ENCODE assay signal across 21 cellular contexts in the genomic region with DNA sequence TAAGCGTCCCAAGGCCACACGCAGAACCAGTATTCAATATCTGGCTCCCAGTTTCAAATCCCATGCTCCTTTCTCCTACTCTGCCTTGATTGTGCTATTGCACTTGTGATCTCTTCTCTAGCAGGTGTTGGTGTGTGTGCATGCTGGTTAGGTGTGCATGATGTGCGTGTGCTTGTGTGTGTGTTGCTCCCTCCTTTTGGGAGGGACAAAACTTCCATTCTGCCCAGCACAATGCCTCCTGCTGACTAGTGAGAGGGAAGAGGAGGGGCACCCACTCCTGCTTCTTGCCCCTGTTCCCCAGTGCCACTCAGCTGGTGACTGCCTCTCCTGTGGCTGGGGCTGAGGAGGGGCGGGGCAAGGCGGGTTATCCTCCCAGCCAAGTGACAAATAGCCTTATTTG.
"Had no signal": no experiment of that assay in that cellular context is flagged by ENCODE, and none has a peak within 500 bp of the region (broad histone marks: within the 10 kb centered on the region; RNA-seq: fewer than 3 reads in every experiment).

No MANE protein-coding gene starts in this region.

- H3K27me3 ChIP-seq: colonic mucosa had no signal

- H3K27ac ChIP-seq: brain microvascular endothelial cell, colonic mucosa, SK-N-MC, VCaP had no signal

- H3K4me3 ChIP-seq: colonic mucosa, SK-N-MC had no signal

- DNase-seq: activated CD4-positive, alpha-beta memory T cell treated with anti-CD3 and anti-CD28 coated beads, Interleukin-2, amount 10 ng/mL, durations not matched to agents 7 days and 5 days; activated CD4-positive, alpha-beta T cell treated with anti-CD3 and anti-CD28 coated beads, Interleukin-2, amount 50 U/mL, for 1 hour; activated CD4-positive, CD25-positive, alpha-beta regulatory T cell; activated gamma-delta T cell treated with Interleukin-2 at 50 U/mL for 16 hours; activated naive CD4-positive, alpha-beta T cell treated with anti-CD3 and anti-CD28 coated beads, Interleukin-2, amount 10 ng/mL, durations not matched to agents 7 days and 5 days; activated naive CD8-positive, alpha-beta T cell treated with anti-CD3 and anti-CD28 coated beads for 36 hours; activated T-cell treated with anti-CD3 and anti-CD28 coated beads for 4 hours; activated T-cell treated with anti-CD3 and anti-CD28 coated beads, Interleukin-2, amount 50 U/mL, for 48 hours; brain microvascular endothelial cell; caudate nucleus; colonic mucosa; Kasumi-1; KBM-7; NCI-H1436; NCI-H1930; NCI-H526; NCI-H82; SIG-M5; T-helper 1 cell had no signal

- H3K4me1 ChIP-seq: colonic mucosa had no signal

- H3K9me3 ChIP-seq: colonic mucosa had no signal

- H3K36me3 ChIP-seq: brain microvascular endothelial cell, colonic mucosa had no signal
